In the genomic region with DNA sequence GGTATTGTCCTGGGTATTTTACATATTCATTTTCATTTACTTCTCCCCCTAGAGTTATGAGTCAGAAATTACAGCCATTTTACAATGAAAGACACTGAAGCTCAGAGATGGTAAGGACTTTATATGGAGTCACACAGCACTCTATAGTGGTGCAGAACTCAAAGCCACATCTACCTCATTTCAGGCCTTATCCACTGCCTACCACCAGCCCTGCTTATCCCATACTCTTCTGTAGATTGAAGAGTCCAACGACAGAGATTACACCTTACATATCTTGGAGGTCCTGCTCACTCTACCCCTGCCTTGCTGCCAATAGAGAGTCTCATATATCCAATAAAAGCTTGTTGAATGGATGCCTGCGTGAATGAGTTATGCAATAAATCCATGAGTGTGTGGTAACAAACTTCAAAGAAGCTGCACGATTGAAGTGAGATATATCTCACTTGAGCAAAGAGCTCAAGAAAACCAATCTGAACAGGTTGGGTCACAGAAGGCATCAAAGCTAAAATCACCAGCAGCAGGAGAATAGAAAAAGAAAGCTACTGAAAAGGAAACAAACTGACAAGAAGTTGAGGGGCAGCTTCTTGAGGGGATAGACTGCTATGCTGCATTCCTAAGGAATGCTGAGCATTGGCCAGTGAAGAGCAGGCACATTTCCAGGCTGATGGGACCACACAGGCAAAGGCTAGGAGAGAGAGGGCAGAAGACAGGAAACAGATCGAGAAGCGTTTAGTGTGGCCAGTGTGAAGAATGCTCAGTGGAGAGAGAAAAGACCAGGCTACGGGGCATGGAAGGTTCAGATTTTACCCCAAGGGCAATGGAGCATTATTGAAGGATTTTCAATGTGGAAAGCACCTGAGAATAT, we compare ENCODE assay signal across 12 cellular contexts.
"Had no signal": no experiment of that assay in that cellular context is flagged by ENCODE, and none has a peak within 500 bp of the region (broad histone marks: within the 10 kb centered on the region; RNA-seq: fewer than 3 reads in every experiment).

No MANE protein-coding gene starts in this region.

- H3K27me3 Mint-ChIP-seq: activated B cell treated with CpG ODN at 0.5 μM for 24 hours; activated CD4-positive, alpha-beta T cell treated with anti-CD3 and anti-CD28 coated beads, Interleukin-2, amount 10 ng/mL, durations not matched to agents 24 days and 14 days had no signal

- H3K36me3 ChIP-seq: heart left ventricle, spleen, upper lobe of left lung had no signal

- H3K4me1 ChIP-seq: foreskin keratinocyte, heart left ventricle, spleen had no signal

- H3K4me1 Mint-ChIP-seq: activated CD4-positive, alpha-beta T cell treated with anti-CD3 and anti-CD28 coated beads, Interleukin-2, amount 10 ng/mL, durations not matched to agents 24 days and 14 days; T-helper 17 cell had no signal

- H3K27me3 ChIP-seq: upper lobe of left lung had no signal

- H3K9me3 ChIP-seq: heart left ventricle, upper lobe of left lung had no signal

- H3K4me3 ChIP-seq: heart left ventricle, spleen, upper lobe of left lung had no signal

- H3K4me3 Mint-ChIP-seq: activated B cell treated with CpG ODN at 0.5 μM for 24 hours; activated CD4-positive, alpha-beta T cell treated with anti-CD3 and anti-CD28 coated beads, Interleukin-2, amount 10 ng/mL, durations not matched to agents 24 days and 14 days; activated naive CD4-positive, alpha-beta T cell treated with anti-CD3 and anti-CD28 coated beads for 36 hours; T-helper 17 cell had no signal

- H3K9me3 Mint-ChIP-seq: activated B cell treated with CpG ODN at 0.5 μM for 24 hours; activated CD4-positive, alpha-beta T cell treated with anti-CD3 and anti-CD28 coated beads, Interleukin-2, amount 10 ng/mL, durations not matched to agents 24 days and 14 days had no signal

- H3K27ac Mint-ChIP-seq: activated B cell treated with CpG ODN at 0.5 μM for 24 hours; activated CD4-positive, alpha-beta T cell treated with anti-CD3 and anti-CD28 coated beads, Interleukin-2, amount 10 ng/mL, durations not matched to agents 24 days and 14 days; activated naive CD4-positive, alpha-beta T cell treated with anti-CD3 and anti-CD28 coated beads for 36 hours; T-helper 17 cell had no signal

- ATAC-seq: foreskin keratinocyte, heart left ventricle, left ventricle myocardium superior, right cardiac atrium, T-helper 17 cell had no signal

- H3K27ac ChIP-seq: foreskin keratinocyte, heart left ventricle, spleen, upper lobe of left lung had no signal

- DNase-seq: activated B cell treated with CpG ODN at 0.5 μM for 24 hours; activated CD4-positive, alpha-beta T cell treated with anti-CD3 and anti-CD28 coated beads, Interleukin-2, amount 10 ng/mL, durations not matched to agents 24 days and 14 days; activated CD8-positive, alpha-beta memory T cell treated with anti-CD3 and anti-CD28 coated beads for 24 hours; activated naive CD4-positive, alpha-beta T cell treated with anti-CD3 and anti-CD28 coated beads for 36 hours; foreskin keratinocyte; heart left ventricle; left ventricle myocardium superior; right cardiac atrium; spleen; stimulated activated naive CD4-positive, alpha-beta T cell treated with Interleukin-2 at 50 U/mL for 16 hours; T-helper 17 cell; upper lobe of left lung had no signal
